Comparison of ENCODE assay signal across 24 cellular contexts in genomic region chr12:45633733-45634132, GRCh38.
"Had no signal": no experiment of that assay in that cellular context is flagged by ENCODE, and none has a peak within 500 bp of the region (broad histone marks: within the 10 kb centered on the region; RNA-seq: fewer than 3 reads in every experiment).

No MANE protein-coding gene starts in this region.

- H2AFZ ChIP-seq: parathyroid adenoma had no signal

- H3K4me1 ChIP-seq: parathyroid adenoma, suprapubic skin, transverse colon, upper lobe of right lung, uterus had no signal

- H3K27ac Mint-ChIP-seq: effector memory CD8-positive, alpha-beta T cell; mesothelial cell of epicardium; progenitor cell of endocrine pancreas; stimulated activated naive CD8-positive, alpha-beta T cell treated with anti-CD3 and anti-CD28 coated beads, Interleukin-15, amount 100 ng/mL, for 72 hours had no signal

- H3K36me3 ChIP-seq: suprapubic skin, transverse colon, upper lobe of right lung, uterus had no signal

- H3K9ac ChIP-seq: parathyroid adenoma had no signal

- H3K9me3 ChIP-seq: mucosa of descending colon, suprapubic skin, transverse colon, upper lobe of right lung, uterus had no signal

- H3K27me3 ChIP-seq: suprapubic skin, transverse colon, upper lobe of right lung, uterus had no signal

- H3K36me3 Mint-ChIP-seq: mesothelial cell of epicardium, naive B cell had no signal

- FAIRE-seq: endometrium, frontal cortex, keratinocyte had no signal

- H3K4me2 ChIP-seq: smooth muscle cell had no signal

- ATAC-seq: effector memory CD8-positive, alpha-beta T cell; mucosa of descending colon; sciatic nerve; upper lobe of right lung had no signal

- H3K4me3 Mint-ChIP-seq: effector memory CD8-positive, alpha-beta T cell; mesothelial cell of epicardium; naive B cell had no signal

- H3K27me3 Mint-ChIP-seq: stimulated activated naive CD8-positive, alpha-beta T cell treated with anti-CD3 and anti-CD28 coated beads, Interleukin-15, amount 100 ng/mL, for 72 hours had no signal

- H3K9me3 Mint-ChIP-seq: effector memory CD8-positive, alpha-beta T cell; naive B cell; stimulated activated naive CD8-positive, alpha-beta T cell treated with anti-CD3 and anti-CD28 coated beads, Interleukin-15, amount 100 ng/mL, for 72 hours had no signal

- H3K79me2 ChIP-seq: parathyroid adenoma had no signal

- H3K4me3 ChIP-seq: mucosa of descending colon, smooth muscle cell, suprapubic skin, transverse colon, upper lobe of right lung, uterus had no signal

- H3K27ac ChIP-seq: parathyroid adenoma, suprapubic skin, transverse colon, upper lobe of right lung, uterus had no signal

- DNase-seq: cortex of kidney; effector memory CD8-positive, alpha-beta T cell; head of caudate nucleus; mesenchymal stem cell; mucosa of descending colon; naive B cell; stimulated activated CD4-positive, alpha-beta T cell treated with anti-CD3 and anti-CD28 coated beads, Interleukin-12 subunit alpha, Interleukin-12 subunit beta, amount 100 ng/mL, for 4 hours; stimulated activated CD4-positive, alpha-beta T cell treated with anti-CD3 and anti-CD28 coated beads, Interleukin-1b, Interleukin-23, amount 100 ng/mL, for 48 hours; stimulated activated CD4-positive, alpha-beta T cell treated with anti-CD3 and anti-CD28 coated beads, Interleukin-4, amount 100 ng/mL, for 1 hour; stimulated activated CD8-positive, alpha-beta memory T cell treated with anti-CD3 and anti-CD28 coated beads, Interleukin-4, amount 100 ng/mL, for 48 hours; stimulated activated naive CD4-positive, alpha-beta T cell; stimulated activated naive CD8-positive, alpha-beta T cell treated with anti-CD3 and anti-CD28 coated beads, Interleukin-15, amount 100 ng/mL, for 72 hours; transverse colon; upper lobe of right lung; uterus had no signal

- H3K4me1 Mint-ChIP-seq: mesothelial cell of epicardium had no signal
